In genomic region chr14:86787782-86788181, GRCh38 we compare ENCODE assay signal across 12 cellular contexts.
DNase-seq lines count a peak whose midpoint lies in the region; ATAC-seq lines count a peak whose summit lies in the region.
"Had no signal": no experiment of that assay in that cellular context is flagged by ENCODE, and none has a peak within 500 bp of the region (broad histone marks: within the 10 kb centered on the region; RNA-seq: fewer than 3 reads in every experiment).

No MANE protein-coding gene starts in this region.

- no peak overlapping the region for H3K4me3 ChIP-seq in H7 (ENCODE audit: insufficient read depth, low read depth, low read length)
- H3K4me3 ChIP-seq: heart left ventricle had no signal

- ATAC-seq in GM18858 (IDR thresholded peaks at IDR 0.05; ENCODE audit: unreplicated experiment) (no peak), HG02884 (IDR thresholded peaks at IDR 0.05; ENCODE audit: unreplicated experiment) (no peak)
- ATAC-seq: activated naive CD4-positive, alpha-beta T cell treated with anti-CD3 and anti-CD28 coated beads, Interleukin-2, amount 50 U/mL, for 72 hours; heart left ventricle had no signal

- no peaks in the 10 kb centered on the region for H3K27me3 ChIP-seq in H7 (ENCODE audit: control insufficient read depth, insufficient read depth, low read length)
- H3K27me3 ChIP-seq: heart left ventricle had no signal

- H3K36me3 ChIP-seq in H7 (replicated peaks; ENCODE audit: control insufficient read depth, insufficient read depth, low read length) = no peaks in the 10 kb centered on the region
- H3K36me3 ChIP-seq: heart left ventricle had no signal

- DNase-seq in DMS 273 (lab: John Stamatoyannopoulos, UW; ENCODE audit: unreplicated experiment) (peak; percentile 49), DMS 273 treated with DMSO at 0.1 percent for 48 hours (lab: John Stamatoyannopoulos, UW) (no peak), NCI-H2171 treated with DMSO at 0.1 percent for 48 hours (lab: John Stamatoyannopoulos, UW) (peak; percentile 76), amniotic epithelial cell (ENCODE audit: low read depth) (peak; percentile 32), kidney tubule cell (ENCODE audit: low spot score) (peak; percentile 39), H7 (no peak)
- DNase-seq: dermis blood vessel endothelial cell; heart left ventricle; stimulated activated CD4-positive, alpha-beta T cell treated with anti-CD3 and anti-CD28 coated beads, Interleukin-4, amount 100 ng/mL, for 4 hours had no signal

Comparison
In these comparisons a context has a peak if more than half of its experiments do, and no peak if none do; other contexts are left out.
1. DNase-seq: peak in DMS 273 (single experiment), NCI-H2171 treated with DMSO at 0.1 percent for 48 hours (single experiment), amniotic epithelial cell (single experiment) and kidney tubule cell (single experiment); none in DMS 273 treated with DMSO at 0.1 percent for 48 hours (single experiment) and H7 (single experiment).